Comparison of ENCODE assay signal across 22 cellular contexts in the genomic region with DNA sequence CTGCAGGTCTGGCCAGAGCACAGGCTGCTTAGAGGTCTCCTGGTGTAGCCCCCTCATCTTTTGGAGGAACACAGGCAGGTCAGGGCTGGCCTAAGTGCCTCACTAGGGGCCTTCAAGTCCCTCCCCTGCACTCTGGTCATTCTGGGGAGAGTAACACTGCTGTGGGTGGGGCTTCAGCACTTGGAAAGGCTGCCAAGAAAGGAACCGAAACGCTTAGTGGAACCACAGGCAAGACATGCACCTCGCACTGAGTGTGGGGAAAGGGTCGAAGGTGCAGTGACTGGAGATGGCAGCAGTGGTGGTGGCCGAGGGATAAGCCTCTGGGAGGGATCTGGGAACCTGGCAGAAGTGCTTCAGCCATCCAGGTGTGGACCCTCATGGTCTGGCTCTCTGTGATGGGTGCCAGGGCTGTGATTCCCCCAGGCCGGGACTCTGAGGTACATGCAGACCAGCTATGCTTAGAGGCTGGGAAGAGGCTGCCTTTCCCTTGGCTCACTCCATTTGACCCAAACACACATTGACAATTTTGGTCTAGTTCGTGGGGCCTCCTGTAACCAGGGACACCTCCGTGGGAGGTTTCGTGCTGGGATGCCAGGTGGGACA.
"Had no signal": no experiment of that assay in that cellular context is flagged by ENCODE, and none has a peak within 500 bp of the region (broad histone marks: within the 10 kb centered on the region; RNA-seq: fewer than 3 reads in every experiment).

No MANE protein-coding gene starts in this region.

- H3K27ac Mint-ChIP-seq: activated B cell treated with CpG ODN at 0.5 μM for 24 hours; activated naive CD4-positive, alpha-beta T cell treated with anti-CD3 and anti-CD28 coated beads, Interleukin-2, amount 10 ng/mL, durations not matched to agents 7 days and 5 days; stimulated activated memory B cell treated with anti-CD40 and anti-IgM and Interleukin-4, amounts not matched to agents 10 μg/mL and 1 μg/mL and 100 μg/mL, for 72 hours had no signal

- H3K9me3 Mint-ChIP-seq: activated B cell treated with CpG ODN at 0.5 μM for 24 hours; activated naive CD4-positive, alpha-beta T cell treated with anti-CD3 and anti-CD28 coated beads, Interleukin-2, amount 10 ng/mL, durations not matched to agents 7 days and 5 days; stimulated activated memory B cell treated with anti-CD40 and anti-IgM and Interleukin-4, amounts not matched to agents 10 μg/mL and 1 μg/mL and 100 μg/mL, for 72 hours had no signal

- H3K4me3 Mint-ChIP-seq: activated B cell treated with CpG ODN at 0.5 μM for 24 hours; activated naive CD4-positive, alpha-beta T cell treated with anti-CD3 and anti-CD28 coated beads, Interleukin-2, amount 10 ng/mL, durations not matched to agents 7 days and 5 days; stimulated activated memory B cell treated with anti-CD40 and anti-IgM and Interleukin-4, amounts not matched to agents 10 μg/mL and 1 μg/mL and 100 μg/mL, for 72 hours had no signal

- H3K27ac ChIP-seq: epithelial cell of prostate, gastroesophageal sphincter, heart left ventricle, right lobe of liver, skin epidermis, thoracic aorta, upper lobe of left lung had no signal

- DNase-seq: activated B cell treated with CpG ODN at 0.5 μM for 24 hours; activated CD4-positive, alpha-beta T cell treated with anti-CD3 and anti-CD28 coated beads for 4 hours; activated CD4-positive, alpha-beta T cell treated with anti-CD3 and anti-CD28 coated beads, Interleukin-2, amount 50 U/mL, for 48 hours; activated effector memory CD4-positive, alpha-beta T cell treated with anti-CD3 and anti-CD28 coated beads, Interleukin-2, amount 50 U/mL, for 16 hours; activated naive CD4-positive, alpha-beta T cell treated with anti-CD3 and anti-CD28 coated beads, Interleukin-2, amount 10 ng/mL, durations not matched to agents 7 days and 5 days; activated T-cell treated with anti-CD3 and anti-CD28 coated beads for 4 hours; amygdala; cerebellar nuclear complex; heart left ventricle; islet precursor cell; left cardiac atrium; midbrain; occipital lobe; right lobe of liver; stimulated activated CD4-positive, alpha-beta T cell treated with anti-CD3 and anti-CD28 coated beads, Interleukin-15, amount 100 ng/mL, for 24 hours; T-helper 9 cell; upper lobe of left lung had no signal

- H3K4me3 ChIP-seq: gastroesophageal sphincter, heart left ventricle, right lobe of liver, skin epidermis, thoracic aorta, upper lobe of left lung had no signal

- ATAC-seq: gastroesophageal sphincter; heart left ventricle; left cardiac atrium; stimulated activated memory B cell treated with anti-CD40 and anti-IgM and Interleukin-4, amounts not matched to agents 10 μg/mL and 1 μg/mL and 100 μg/mL, for 72 hours had no signal

- H3K36me3 ChIP-seq: gastroesophageal sphincter, heart left ventricle, right lobe of liver, thoracic aorta, upper lobe of left lung had no signal

- H3K4me1 Mint-ChIP-seq: activated naive CD4-positive, alpha-beta T cell treated with anti-CD3 and anti-CD28 coated beads, Interleukin-2, amount 10 ng/mL, durations not matched to agents 7 days and 5 days; stimulated activated memory B cell treated with anti-CD40 and anti-IgM and Interleukin-4, amounts not matched to agents 10 μg/mL and 1 μg/mL and 100 μg/mL, for 72 hours had no signal

- H3K27me3 ChIP-seq: right lobe of liver, upper lobe of left lung had no signal

- H3K9me3 ChIP-seq: gastroesophageal sphincter, heart left ventricle, right lobe of liver, thoracic aorta, upper lobe of left lung had no signal

- H3K4me1 ChIP-seq: gastroesophageal sphincter, heart left ventricle, right lobe of liver, upper lobe of left lung had no signal

- H3K36me3 Mint-ChIP-seq: activated naive CD4-positive, alpha-beta T cell treated with anti-CD3 and anti-CD28 coated beads, Interleukin-2, amount 10 ng/mL, durations not matched to agents 7 days and 5 days; stimulated activated memory B cell treated with anti-CD40 and anti-IgM and Interleukin-4, amounts not matched to agents 10 μg/mL and 1 μg/mL and 100 μg/mL, for 72 hours had no signal
